Comparison of ENCODE assay signal across 14 cellular contexts in genomic region chr19:58552655-58553054, GRCh38. TPM values are rescaled to one million over a fixed set of nuclear protein-coding genes. Genes with fewer than 3 reads are reported as not detected.
A peak's percentile ranks its signal among the peaks of the same experiment; 100 is the strongest.
DNase-seq lines count a peak whose midpoint lies in the region; ATAC-seq and TF ChIP-seq lines count a peak whose summit lies in the region.
"Had no signal": no experiment of that assay in that cellular context is flagged by ENCODE, and none has a peak within 500 bp of the region (broad histone marks: within the 10 kb centered on the region; RNA-seq: fewer than 3 reads in every experiment).

No MANE protein-coding gene starts in this region.

- H3K4me3 ChIP-seq in HEK293 (ENCODE audit: low read depth, low read length): no peak overlapping the region
- H3K4me3 ChIP-seq: body of pancreas had no signal

- peak overlapping the region; percentile 27 for H3K27ac Mint-ChIP-seq in T-helper 2 cell treated with Interferon-gamma antibody and Interleukin-4, amounts not matched to agents 5 μg/mL and 100 μg/mL, for 36 hours
- peak overlapping the region; percentile 10 for H3K27ac Mint-ChIP-seq in activated T-helper 17 cell treated with anti-CD3 and anti-CD28 coated beads, Interleukin-2, amount 50 U/mL, for 72 hours
- peak overlapping the region; percentile 99 for H3K27ac Mint-ChIP-seq in natural killer cell

- H3K4me1 Mint-ChIP-seq in T-helper 2 cell treated with Interferon-gamma antibody and Interleukin-4, amounts not matched to agents 5 μg/mL and 100 μg/mL, for 36 hours (ENCODE audit: low read depth): peaks cover 35% of the 10 kb centered on the region
- peaks cover 33% of the 10 kb centered on the region for H3K4me1 Mint-ChIP-seq in activated T-helper 17 cell treated with anti-CD3 and anti-CD28 coated beads, Interleukin-2, amount 50 U/mL, for 72 hours
- peaks cover 27 to 45% of the 10 kb centered on the region in 2 donors for H3K4me1 Mint-ChIP-seq in natural killer cell

- H3K9me3 ChIP-seq in HEK293 (ENCODE audit: control insufficient read depth, insufficient read depth, low read depth, low read length): no peaks in the 10 kb centered on the region
- H3K9me3 ChIP-seq: body of pancreas had no signal

- no peak overlapping the region for H3K27ac ChIP-seq in HEK293 (ENCODE audit: extremely low read depth, low read depth, low read length)
- H3K27ac ChIP-seq: body of pancreas had no signal

- POLR2A ChIA-PET in HEK293 (lab: Yijun Ruan, JAX): interaction anchor here (3.1 to 4.6 kb wide), 4 partner anchors 8 to 189 kb away, joined by 16 to 128 read pairs (median 51); partner anchors contain the start of genes TRIM28, ZBTB45 and ZNF497

- ATAC-seq in activated T-helper 17 cell treated with anti-CD3 and anti-CD28 coated beads, Interleukin-2, amount 50 U/mL, for 72 hours (replicated peaks): no peak
- ATAC-seq in natural killer cell: no peak
- no peak for ATAC-seq in HG02798 (IDR thresholded peaks at IDR 0.05; ENCODE audit: poor library complexity, unreplicated experiment)
- ATAC-seq in GM21360 (IDR thresholded peaks at IDR 0.05; ENCODE audit: unreplicated experiment): no peak
- ATAC-seq: body of pancreas had no signal

- intact Hi-C loops in natural killer cell (cut with micrococcal nuclease): no loop called here

- no peaks in the 10 kb centered on the region for H3K27me3 Mint-ChIP-seq in T-helper 2 cell treated with Interferon-gamma antibody and Interleukin-4, amounts not matched to agents 5 μg/mL and 100 μg/mL, for 36 hours (ENCODE audit: low read depth)
- H3K27me3 Mint-ChIP-seq in activated T-helper 17 cell treated with anti-CD3 and anti-CD28 coated beads, Interleukin-2, amount 50 U/mL, for 72 hours: no peaks in the 10 kb centered on the region
- H3K27me3 Mint-ChIP-seq in natural killer cell (ENCODE audit: low read depth in 2 of 2): no peaks in the 10 kb centered on the region

- peaks cover 84% of the 10 kb centered on the region for H3K36me3 Mint-ChIP-seq in T-helper 2 cell treated with Interferon-gamma antibody and Interleukin-4, amounts not matched to agents 5 μg/mL and 100 μg/mL, for 36 hours (ENCODE audit: low read depth)
- H3K36me3 Mint-ChIP-seq in activated T-helper 17 cell treated with anti-CD3 and anti-CD28 coated beads, Interleukin-2, amount 50 U/mL, for 72 hours (ENCODE audit: low read depth): peaks cover 100% of the 10 kb centered on the region
- no peaks in the 10 kb centered on the region for H3K36me3 Mint-ChIP-seq in natural killer cell

- peaks cover 11% of the 10 kb centered on the region for H3K4me1 ChIP-seq in HEK293 (ENCODE audit: control insufficient read depth, insufficient read depth, low read length)

- H3K4me3 Mint-ChIP-seq in T-helper 2 cell treated with Interferon-gamma antibody and Interleukin-4, amounts not matched to agents 5 μg/mL and 100 μg/mL, for 36 hours: no peak overlapping the region
- H3K4me3 Mint-ChIP-seq in activated T-helper 17 cell treated with anti-CD3 and anti-CD28 coated beads, Interleukin-2, amount 50 U/mL, for 72 hours: peak overlapping the region; percentile 1
- peak overlapping the region; percentile 2 for H3K4me3 Mint-ChIP-seq in natural killer cell

- peaks cover 33 to 83% of the 10 kb centered on the region in 2 experiments for H3K36me3 ChIP-seq in HEK293 (ENCODE audit: control insufficient read depth in 2 of 2, insufficient read depth in 1 of 2, low read length in 2 of 2)

- H3K9me3 Mint-ChIP-seq in T-helper 2 cell treated with Interferon-gamma antibody and Interleukin-4, amounts not matched to agents 5 μg/mL and 100 μg/mL, for 36 hours: no peaks in the 10 kb centered on the region
- H3K9me3 Mint-ChIP-seq in activated T-helper 17 cell treated with anti-CD3 and anti-CD28 coated beads, Interleukin-2, amount 50 U/mL, for 72 hours: no peaks in the 10 kb centered on the region
- no peaks in the 10 kb centered on the region for H3K9me3 Mint-ChIP-seq in natural killer cell

- CTCF ChIA-PET in HEK293 (lab: Yijun Ruan, JAX): interaction anchor here (1.0 to 2.7 kb wide), 2 partner anchors 32 kb away, joined by 3 to 20 read pairs; partner anchors contain the start of gene ZBTB45

- DNase-seq in T-helper 2 cell treated with Interferon-gamma antibody and Interleukin-4, amounts not matched to agents 5 μg/mL and 100 μg/mL, for 36 hours (ENCODE audit: low spot score): no peak
- DNase-seq in T-helper 2 cell (no peak), natural killer cell (no peak), NCI-H2227 (lab: John Stamatoyannopoulos, UW; ENCODE audit: unreplicated experiment) (no peak)
- DNase-seq: body of pancreas; NCI-H1092; NCI-H2171 treated with DMSO at 0.1 percent for 48 hours; NK-92 treated with Interleukin-12 subunit alpha and Interleukin-12 subunit beta, amount 100 ng/mL, for 24 hours; SIG-M5; stimulated activated CD4-positive, alpha-beta T cell treated with anti-CD3 and anti-CD28 coated beads, Interleukin-4, amount 100 ng/mL, for 4 hours had no signal

- TF ChIP-seq CTCF in HEK293 (tag by site-specific recombination; IDR thresholded peaks at IDR 0.05) (no peak), natural killer cell (IDR thresholded peaks at IDR 0.05) (no peak)

TF ChIP-seq in HEK293, 187 proteins besides CTCF, POLR2A, EP300 and RAD21:
- TF ChIP-seq KLF1 (tag by site-specific recombination; IDR thresholded peaks at IDR 0.05) (no peak), ZNF138 (tag by site-specific recombination; IDR thresholded peaks at IDR 0.05; ENCODE audit: borderline replicate concordance) (no peak), YY2 (tag by site-specific recombination; IDR thresholded peaks at IDR 0.05) (no peak), ZNF610 (tag by site-specific recombination; IDR thresholded peaks at IDR 0.05; ENCODE audit: borderline replicate concordance) (no peak), ZNF223 (tag by site-specific recombination; IDR thresholded peaks at IDR 0.05) (no peak), INSM2 (tag by site-specific recombination; IDR thresholded peaks at IDR 0.05) (no peak), ZNF530 (tag by site-specific recombination; IDR thresholded peaks at IDR 0.05; ENCODE audit: low read depth) (no peak), ZNF214 (tag by site-specific recombination; IDR thresholded peaks at IDR 0.05; ENCODE audit: borderline replicate concordance) (no peak), TRIM28 (IDR thresholded peaks at IDR 0.05; ENCODE audit: borderline replicate concordance, low read length) (no peak), ZNF10 (tag by site-specific recombination; IDR thresholded peaks at IDR 0.05) (peak; percentile 93), EGR2 (tag by site-specific recombination; IDR thresholded peaks at IDR 0.05; ENCODE audit: low read depth) (no peak), ZNF654 (tag by site-specific recombination; IDR thresholded peaks at IDR 0.05; ENCODE audit: low read depth) (no peak), ZSCAN18 (tag by site-specific recombination; IDR thresholded peaks at IDR 0.05) (no peak), ZNF24 (tag by site-specific recombination; IDR thresholded peaks at IDR 0.05) (no peak), ZNF366 (tag by site-specific recombination; conservative IDR thresholded peaks at IDR 0.05) (0 out of 2 replicates have a peak, but pooled peaks have one; percentile 26), ZNF704 (tag by site-specific recombination; IDR thresholded peaks at IDR 0.05) (no peak)

RNA-seq across cellular contexts. Expression of gene CHMP2A, which starts 2.2 kb away (rescaled TPM):
- total RNA-seq in activated T-helper 17 cell treated with anti-CD3 and anti-CD28 coated beads, Interleukin-2, amount 50 U/mL, for 72 hours: 10 to 100 TPM; 79.0 to 95.8 TPM
- total RNA-seq in natural killer cell: 10 to 100 TPM; 82.7 to 95.7 (median 94.7) TPM

RNA-seq across cellular contexts. Expression of gene UBE2M, which starts 5.8 kb away (rescaled TPM):
- total RNA-seq in activated T-helper 17 cell treated with anti-CD3 and anti-CD28 coated beads, Interleukin-2, amount 50 U/mL, for 72 hours: 100 to 1,000 TPM; 102 to 141 TPM
- 10 to 100 TPM; 71.0 to 89.5 (median 81.9) TPM for total RNA-seq in natural killer cell

RNA-seq across cellular contexts. Expression of gene TRIM28, which starts 8.8 kb away (rescaled TPM):
- total RNA-seq in activated T-helper 17 cell treated with anti-CD3 and anti-CD28 coated beads, Interleukin-2, amount 50 U/mL, for 72 hours: 100 to 1,000 TPM; 336 to 455 TPM
- 100 to 1,000 TPM; 330 to 451 (median 408) TPM for total RNA-seq in natural killer cell

RNA-seq across cellular contexts. Expression of gene MZF1, which starts 20.5 kb away (rescaled TPM):
- 10 to 100 TPM; 26.6 to 57.9 TPM for total RNA-seq in activated T-helper 17 cell treated with anti-CD3 and anti-CD28 coated beads, Interleukin-2, amount 50 U/mL, for 72 hours
- 10 to 100 TPM; 24.9 to 40.1 (median 37.3) TPM for total RNA-seq in natural killer cell

RNA-seq across cellular contexts. Expression of gene ZBTB45, which starts 33.0 kb away (rescaled TPM):
- 10 to 100 TPM; 11.0 to 14.3 TPM for total RNA-seq in activated T-helper 17 cell treated with anti-CD3 and anti-CD28 coated beads, Interleukin-2, amount 50 U/mL, for 72 hours
- total RNA-seq in natural killer cell: 10 to 100 TPM in 1 of 3 donors, 1 to 10 TPM in 2; 9.6 to 12.6 (median 9.8) TPM

Comparison
In these comparisons a context has a peak if more than half of its experiments do, and no peak if none do; other contexts are left out.
1. H3K27ac Mint-ChIP-seq: peak in every context shown above with its lines; median percentile 99 in natural killer cell; 27 in T-helper 2 cell treated with Interferon-gamma antibody and Interleukin-4, amounts not matched to agents 5 μg/mL and 100 μg/mL, for 36 hours; 10 in activated T-helper 17 cell treated with anti-CD3 and anti-CD28 coated beads, Interleukin-2, amount 50 U/mL, for 72 hours.